34 cellular contexts compared by ENCODE assay signal in genomic region chr1:152487871-152488270, GRCh38. TPM values are rescaled to one million over a fixed set of nuclear protein-coding genes. Genes with fewer than 3 reads are reported as not detected.
"Had no signal": no experiment of that assay in that cellular context is flagged by ENCODE, and none has a peak within 500 bp of the region (broad histone marks: within the 10 kb centered on the region; RNA-seq: fewer than 3 reads in every experiment).

No MANE protein-coding gene starts in this region.

- H3K9me3 ChIP-seq: Peyer's patch had no signal

- H3K27me3 ChIP-seq: cardiac muscle cell, MG63, Peyer's patch had no signal

- H3K36me3 ChIP-seq: cardiac muscle cell, MG63, Peyer's patch, WERI-Rb-1 had no signal

- H3K4me3 ChIP-seq: cardiac muscle cell, MG63, Peyer's patch had no signal

- H3K4me1 ChIP-seq: Peyer's patch had no signal

- DNase-seq: activated CD4-positive, alpha-beta T cell treated with anti-CD3 and anti-CD28 coated beads for 1 hour; activated CD4-positive, alpha-beta T cell treated with anti-CD3 and anti-CD28 coated beads, Interleukin-2, amount 10 ng/mL, durations not matched to agents 7 days and 5 days; activated CD4-positive, alpha-beta T cell treated with anti-CD3 and anti-CD28 coated beads, Interleukin-2, amount 50 U/mL, for 48 hours; activated CD4-positive, CD25-positive, alpha-beta regulatory T cell; activated CD8-positive, alpha-beta T cell treated with anti-CD3 and anti-CD28 coated beads, Interleukin-2, amount 10 ng/mL, durations not matched to agents 7 days and 5 days; activated naive CD4-positive, alpha-beta T cell treated with anti-CD3 and anti-CD28 coated beads, Interleukin-2, amount 10 ng/mL, durations not matched to agents 7 days and 5 days; activated naive CD8-positive, alpha-beta T cell treated with anti-CD3 and anti-CD28 coated beads, Interleukin-2, amount 50 U/mL, for 24 hours; activated T-cell treated with anti-CD3 and anti-CD28 coated beads, Interleukin-2, amount 50 U/mL, for 4 hours; anterior cingulate cortex; Karpas-422; KBM-7; MG63; MV-4-11; NCI-H1092; NCI-H1436 treated with DMSO at 0.1 percent for 48 hours; NCI-H1694 treated with DMSO at 0.1 percent for 48 hours; NCI-H2029; NCI-H345; NCI-H510A; NCI-H526; NCI-H748 treated with DMSO at 0.1 percent for 48 hours; NK-92 treated with Interleukin-12 subunit alpha and Interleukin-12 subunit beta, amount 100 ng/mL, for 24 hours; PC-3; Peyer's patch; Right ventricle myocardium superior; RPMI8226; SW 1271; T-helper 1 cell; T-helper 2 cell; T-helper 9 cell; WERI-Rb-1 had no signal

- H3K27ac ChIP-seq: cardiac muscle cell, Peyer's patch, WERI-Rb-1 had no signal

- ATAC-seq: activated CD8-positive, alpha-beta T cell treated with anti-CD3 and anti-CD28 coated beads, Interleukin-2, amount 10 ng/mL, durations not matched to agents 7 days and 5 days; activated naive CD8-positive, alpha-beta T cell treated with anti-CD3 and anti-CD28 coated beads, Interleukin-2, amount 50 U/mL, for 24 hours; activated T-cell treated with anti-CD3 and anti-CD28 coated beads, Interleukin-2, amount 50 U/mL, for 4 hours; PC-3 had no signal

RNA-seq across cellular contexts. Expression of gene LCE5A, which starts 22.7 kb away (rescaled TPM):
- total RNA-seq: activated CD4-positive, alpha-beta T cell treated with anti-CD3 and anti-CD28 coated beads, Interleukin-2, amount 10 ng/mL, durations not matched to agents 7 days and 5 days; activated CD8-positive, alpha-beta T cell treated with anti-CD3 and anti-CD28 coated beads, Interleukin-2, amount 10 ng/mL, durations not matched to agents 7 days and 5 days; activated T-cell treated with anti-CD3 and anti-CD28 coated beads, Interleukin-2, amount 50 U/mL, for 4 hours; activated T-helper 1 cell treated with anti-CD3 and anti-CD28 coated beads, Interleukin-12 subunit alpha, Interleukin-12 subunit beta, Interleukin-2, Interleukin-4 antibody, amounts not matched to agents 30 ng/mL and 10 ng/mL and 1 ng/mL, durations not matched to agents 14 hours and 24 hours and 36 hours; cardiac muscle cell; PC-3; Peyer's patch; Right ventricle myocardium superior had no signal
- polyA plus RNA-seq: cardiac muscle cell, IgD-negative memory B cell had no signal

RNA-seq across cellular contexts. Expression of gene CRCT1, which starts 26.4 kb away (rescaled TPM):
- total RNA-seq: activated CD4-positive, alpha-beta T cell treated with anti-CD3 and anti-CD28 coated beads, Interleukin-2, amount 10 ng/mL, durations not matched to agents 7 days and 5 days; activated CD8-positive, alpha-beta T cell treated with anti-CD3 and anti-CD28 coated beads, Interleukin-2, amount 10 ng/mL, durations not matched to agents 7 days and 5 days; activated T-cell treated with anti-CD3 and anti-CD28 coated beads, Interleukin-2, amount 50 U/mL, for 4 hours; activated T-helper 1 cell treated with anti-CD3 and anti-CD28 coated beads, Interleukin-12 subunit alpha, Interleukin-12 subunit beta, Interleukin-2, Interleukin-4 antibody, amounts not matched to agents 30 ng/mL and 10 ng/mL and 1 ng/mL, durations not matched to agents 14 hours and 24 hours and 36 hours; cardiac muscle cell; PC-3; Peyer's patch; Right ventricle myocardium superior had no signal
- polyA plus RNA-seq: cardiac muscle cell, IgD-negative memory B cell had no signal
